16 cellular contexts compared by ENCODE assay signal in genomic region chr12:66002812-66003211, GRCh38.
"Had no signal": no experiment of that assay in that cellular context is flagged by ENCODE, and none has a peak within 500 bp of the region (broad histone marks: within the 10 kb centered on the region; RNA-seq: fewer than 3 reads in every experiment).

No MANE protein-coding gene starts in this region.

- H3K36me3 ChIP-seq: lower lobe of right lung, right lobe of liver, spleen, upper lobe of right lung had no signal

- H3K9me3 ChIP-seq: lower lobe of right lung, right lobe of liver, spleen, upper lobe of right lung had no signal

- H3K4me1 ChIP-seq: lower lobe of right lung, parathyroid adenoma, right lobe of liver, spleen, upper lobe of right lung had no signal

- DNase-seq: activated CD4-positive, alpha-beta T cell treated with anti-CD3 and anti-CD28 coated beads, Interleukin-2, amount 10 ng/mL, durations not matched to agents 24 days and 14 days; activated CD8-positive, alpha-beta T cell treated with anti-CD3 and anti-CD28 coated beads for 36 hours; activated naive CD4-positive, alpha-beta T cell; activated naive CD8-positive, alpha-beta T cell treated with anti-CD3 and anti-CD28 coated beads for 36 hours; activated T-cell treated with anti-CD3 and anti-CD28 coated beads, Interleukin-2, amount 50 U/mL, for 1 hour; effector CD8-positive, alpha-beta T cell; lower lobe of right lung; natural killer cell; right lobe of liver; spleen; stimulated activated CD8-positive, alpha-beta memory T cell treated with anti-CD3 and anti-CD28 coated beads, Interleukin-4, amount 100 ng/mL, for 48 hours; stimulated activated naive CD4-positive, alpha-beta T cell; upper lobe of right lung had no signal

- H3K4me3 ChIP-seq: lower lobe of right lung, right lobe of liver, spleen, upper lobe of right lung had no signal

- H3K9ac ChIP-seq: parathyroid adenoma had no signal

- H3K27me3 ChIP-seq: right lobe of liver, spleen, upper lobe of right lung had no signal

- ATAC-seq: activated CD8-positive, alpha-beta T cell treated with anti-CD3 and anti-CD28 coated beads for 36 hours; activated T-helper 17 cell treated with anti-CD3 and anti-CD28 coated beads, Interleukin-2, amount 50 U/mL, for 72 hours; esophagus mucosa; lower lobe of right lung; natural killer cell; upper lobe of right lung had no signal
